Comparison of ENCODE assay signal across 11 cellular contexts in the genomic region with DNA sequence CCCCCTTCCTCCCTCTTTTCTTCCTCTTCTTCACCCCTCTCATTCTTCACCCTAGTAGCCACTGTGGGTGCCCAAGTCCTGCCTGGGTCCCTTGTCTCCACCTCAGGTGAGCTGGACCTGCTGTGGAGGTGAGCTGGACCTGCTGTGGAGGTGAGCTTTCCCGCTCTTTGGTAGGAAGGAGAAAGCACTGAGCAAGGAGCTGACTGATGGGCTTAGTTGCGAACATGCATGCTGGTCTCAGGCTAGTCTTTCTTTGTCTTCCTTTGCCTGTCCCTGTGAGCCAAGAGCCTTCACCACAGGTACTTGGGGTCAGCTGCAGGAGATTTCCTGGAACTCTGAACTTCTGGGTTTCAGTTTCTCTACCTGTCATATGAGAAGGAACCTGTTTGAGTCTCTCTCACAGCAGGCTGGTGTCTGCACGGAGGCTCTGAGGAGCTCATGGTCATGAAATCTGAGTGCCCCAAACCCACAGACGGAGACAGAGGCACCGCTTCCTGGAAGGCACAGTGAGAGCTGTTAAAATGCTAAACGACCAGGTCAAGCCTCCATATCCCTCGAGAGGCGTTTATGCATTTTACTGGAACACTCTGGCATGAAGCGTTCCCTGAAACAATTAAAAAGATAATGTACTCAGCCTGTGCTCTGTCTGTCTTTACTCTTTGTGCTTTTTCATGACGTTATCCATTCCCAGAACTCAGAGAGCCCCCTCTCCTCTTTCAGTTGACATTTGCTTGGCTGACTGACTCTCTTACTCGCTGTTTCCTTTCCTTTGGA.
DNase-seq lines count a peak whose midpoint lies in the region; ATAC-seq and TF ChIP-seq lines count a peak whose summit lies in the region.
"Had no signal": no experiment of that assay in that cellular context is flagged by ENCODE, and none has a peak within 500 bp of the region (broad histone marks: within the 10 kb centered on the region; RNA-seq: fewer than 3 reads in every experiment).

No MANE protein-coding gene starts in this region.

- no peak overlapping the region for H3K27ac ChIP-seq in OCI-LY3 (ENCODE audit: low read length)
- H3K27ac ChIP-seq: WERI-Rb-1 had no signal

- peak; percentile 87 for ATAC-seq in activated CD4-positive, alpha-beta T cell treated with anti-CD3 and anti-CD28 coated beads for 36 hours
- peak; percentile 77 for ATAC-seq in stimulated activated naive CD8-positive, alpha-beta T cell treated with anti-CD3 and anti-CD28 coated beads, Interleukin-15, Interleukin-2, amounts not matched to agents 100 U/mL and 50 U/mL, for 24 hours

- peak; percentile 72 for DNase-seq in activated CD4-positive, alpha-beta T cell treated with anti-CD3 and anti-CD28 coated beads for 36 hours
- no peak for DNase-seq in activated CD4-positive, alpha-beta T cell treated with anti-CD3 and anti-CD28 coated beads, Interleukin-2, amount 50 U/mL, for 1 hour
- DNase-seq in fibroblast of pulmonary artery (ENCODE audit: low read depth) (peak; percentile 51), OCI-M2 (lab: John Stamatoyannopoulos, UW; ENCODE audit: unreplicated experiment) (no peak), posterior cingulate gyrus (no peak), NOMO-1 (lab: John Stamatoyannopoulos, UW; ENCODE audit: unreplicated experiment in 2 of 2) (no peak)
- peak; percentile 37 for DNase-seq in stimulated activated naive CD8-positive, alpha-beta T cell treated with anti-CD3 and anti-CD28 coated beads, Interleukin-15, Interleukin-2, amounts not matched to agents 100 U/mL and 50 U/mL, for 24 hours
- DNase-seq: effector CD4-positive, alpha-beta T cell; NCI-H2171 treated with DMSO at 0.1 percent for 48 hours; WERI-Rb-1 had no signal

- H3K4me1 Mint-ChIP-seq in activated CD4-positive, alpha-beta T cell treated with anti-CD3 and anti-CD28 coated beads for 36 hours: peaks cover 39% of the 10 kb centered on the region

- intact Hi-C loops in activated CD4-positive, alpha-beta T cell treated with anti-CD3 and anti-CD28 coated beads for 36 hours (cut with DNase I, micrococcal nuclease): loop anchor here in 1 of 2 experiments (1.0 kb wide), 1 partner anchor 11 kb away; no protein-coding TSS in a partner anchor
- intact Hi-C loops in posterior cingulate gyrus (cut with DNase I): no loop called here

- no peak for TF ChIP-seq CTCF in OCI-LY3 (IDR thresholded peaks at IDR 0.05; ENCODE audit: low read depth, low read length)
- no peak for TF ChIP-seq CTCF in fibroblast of pulmonary artery (IDR thresholded peaks at IDR 0.05; ENCODE audit: low read length, missing control alignments)

- H2AFZ ChIP-seq in OCI-LY3 (ENCODE audit: low read depth, low read length): no peak overlapping the region; the same call in 1 of the 2 replicates

- peak overlapping the region; percentile 71 for H3K27ac Mint-ChIP-seq in activated CD4-positive, alpha-beta T cell treated with anti-CD3 and anti-CD28 coated beads for 36 hours

- POLR2A ChIA-PET in activated CD4-positive, alpha-beta T cell treated with anti-CD3 and anti-CD28 coated beads for 36 hours (lab: Charles Lee): interaction anchor here (1.2 kb wide), 1 partner anchor 10 kb away, joined by 7 read pairs; no protein-coding TSS in a partner anchor

- peaks cover 29% of the 10 kb centered on the region for H3K4me1 ChIP-seq in OCI-LY3 (ENCODE audit: low read length)

- H3K9me3 ChIP-seq in OCI-LY3 (ENCODE audit: insufficient read depth, low read length): no peaks in the 10 kb centered on the region

- H4K20me1 ChIP-seq in OCI-LY3 (ENCODE audit: insufficient read depth, low read length): no peaks in the 10 kb centered on the region

- H3K4me3 ChIP-seq in OCI-LY3 (ENCODE audit: low read length) (peak overlapping the region; percentile 41), fibroblast of pulmonary artery (replicated peaks; ENCODE audit: low read depth, low read length) (no peak overlapping the region)

- peak overlapping the region; percentile 56 for H3K4me2 ChIP-seq in OCI-LY3 (ENCODE audit: low read length)

- peaks cover 44% of the 10 kb centered on the region for H3K27me3 ChIP-seq in OCI-LY3 (ENCODE audit: low read depth, low read length)

- H3K79me2 ChIP-seq in OCI-LY3 (ENCODE audit: low read length): no peaks in the 10 kb centered on the region

- H3K36me3 Mint-ChIP-seq in activated CD4-positive, alpha-beta T cell treated with anti-CD3 and anti-CD28 coated beads for 36 hours (ENCODE audit: low read depth): peaks cover 1% of the 10 kb centered on the region

- H3K9ac ChIP-seq in OCI-LY3 (ENCODE audit: low read length): no peak overlapping the region

- no peak overlapping the region for H3K4me3 Mint-ChIP-seq in activated CD4-positive, alpha-beta T cell treated with anti-CD3 and anti-CD28 coated beads for 36 hours

- CTCF ChIA-PET in activated CD4-positive, alpha-beta T cell treated with anti-CD3 and anti-CD28 coated beads for 36 hours (lab: Charles Lee): interaction anchor here (0.7 to 1.8 kb wide), 2 partner anchors 10 to 67 kb away, joined by 3 to 7 read pairs; no protein-coding TSS in a partner anchor

- H3K27me3 Mint-ChIP-seq in activated CD4-positive, alpha-beta T cell treated with anti-CD3 and anti-CD28 coated beads for 36 hours: no peaks in the 10 kb centered on the region

- H3K9me3 Mint-ChIP-seq in activated CD4-positive, alpha-beta T cell treated with anti-CD3 and anti-CD28 coated beads for 36 hours (ENCODE audit: low read depth): no peaks in the 10 kb centered on the region

- H3K36me3 ChIP-seq in OCI-LY3 (replicated peaks; ENCODE audit: low read depth, low read length): no peaks in the 10 kb centered on the region
- H3K36me3 ChIP-seq: WERI-Rb-1 had no signal

Comparison
In these comparisons a context has a peak if more than half of its experiments do, and no peak if none do; other contexts are left out.
1. DNase-seq: peak in activated CD4-positive, alpha-beta T cell treated with anti-CD3 and anti-CD28 coated beads for 36 hours (single experiment), fibroblast of pulmonary artery (single experiment) and stimulated activated naive CD8-positive, alpha-beta T cell treated with anti-CD3 and anti-CD28 coated beads, Interleukin-15, Interleukin-2, amounts not matched to agents 100 U/mL and 50 U/mL, for 24 hours (single experiment); none in activated CD4-positive, alpha-beta T cell treated with anti-CD3 and anti-CD28 coated beads, Interleukin-2, amount 50 U/mL, for 1 hour (single experiment), OCI-M2 (single experiment), posterior cingulate gyrus (0 of 10) and NOMO-1 (0 of 2).